8 cellular contexts compared by ENCODE assay signal in genomic region chr15:99961011-99961441, GRCh38.
DNase-seq lines count a peak whose midpoint lies in the region; ATAC-seq and TF ChIP-seq lines count a peak whose summit lies in the region.

No MANE protein-coding gene starts in this region.

- no peak overlapping the region for H3K4me3 Mint-ChIP-seq in activated CD8-positive, alpha-beta T cell treated with anti-CD3 and anti-CD28 coated beads for 36 hours
- no peak overlapping the region for H3K4me3 Mint-ChIP-seq in activated CD8-positive, alpha-beta T cell treated with anti-CD3 and anti-CD28 coated beads, Interleukin-2, amount 10 ng/mL, durations not matched to agents 7 days and 5 days

- no peaks in the 10 kb centered on the region for H3K9me3 Mint-ChIP-seq in activated CD8-positive, alpha-beta T cell treated with anti-CD3 and anti-CD28 coated beads for 36 hours
- no peaks in the 10 kb centered on the region for H3K9me3 Mint-ChIP-seq in activated CD8-positive, alpha-beta T cell treated with anti-CD3 and anti-CD28 coated beads, Interleukin-2, amount 10 ng/mL, durations not matched to agents 7 days and 5 days (ENCODE audit: insufficient read depth)

- ATAC-seq in activated CD8-positive, alpha-beta T cell treated with anti-CD3 and anti-CD28 coated beads for 36 hours: peak; percentile 55
- ATAC-seq in activated CD8-positive, alpha-beta T cell treated with anti-CD3 and anti-CD28 coated beads, Interleukin-2, amount 10 ng/mL, durations not matched to agents 7 days and 5 days: no peak
- peak; percentile 41 to 63 for ATAC-seq in left cardiac atrium

- intact Hi-C loops in activated CD8-positive, alpha-beta T cell treated with anti-CD3 and anti-CD28 coated beads for 36 hours (cut with micrococcal nuclease): no loop called here
- intact Hi-C loops in left cardiac atrium (cut with DNase I): loop anchor here (5.0 to 10.0 kb wide), 3 partner anchors 84 to 376 kb away; no protein-coding TSS in a partner anchor

- H3K27ac Mint-ChIP-seq in activated CD8-positive, alpha-beta T cell treated with anti-CD3 and anti-CD28 coated beads for 36 hours: no peak overlapping the region
- no peak overlapping the region for H3K27ac Mint-ChIP-seq in activated CD8-positive, alpha-beta T cell treated with anti-CD3 and anti-CD28 coated beads, Interleukin-2, amount 10 ng/mL, durations not matched to agents 7 days and 5 days

- peak; percentile 56 for DNase-seq in activated CD8-positive, alpha-beta T cell treated with anti-CD3 and anti-CD28 coated beads for 36 hours
- DNase-seq in activated CD8-positive, alpha-beta T cell treated with anti-CD3 and anti-CD28 coated beads, Interleukin-2, amount 10 ng/mL, durations not matched to agents 7 days and 5 days: no peak
- DNase-seq in activated CD8-positive, alpha-beta memory T cell treated with anti-CD3 and anti-CD28 coated beads for 24 hours: peak; percentile 54
- peak; percentile 45 for DNase-seq in left cardiac atrium
- peak; percentile 8 for DNase-seq in stimulated activated CD4-positive, alpha-beta T cell treated with anti-CD3 and anti-CD28 coated beads, Interleukin-2, amount 100 ng/mL, for 4 hours (ENCODE audit: low read depth)
- no peak for DNase-seq in HuH-7.5 (ENCODE audit: low spot score)
- no peak for DNase-seq in NCI-H2171 (lab: John Stamatoyannopoulos, UW)
- DNase-seq in AML-193 (lab: John Stamatoyannopoulos, UW): no peak

- H3K36me3 Mint-ChIP-seq in activated CD8-positive, alpha-beta T cell treated with anti-CD3 and anti-CD28 coated beads for 36 hours (ENCODE audit: low read depth): no peaks in the 10 kb centered on the region
- H3K36me3 Mint-ChIP-seq in activated CD8-positive, alpha-beta T cell treated with anti-CD3 and anti-CD28 coated beads, Interleukin-2, amount 10 ng/mL, durations not matched to agents 7 days and 5 days (ENCODE audit: low read depth): no peaks in the 10 kb centered on the region

- peak; percentile 33 for TF ChIP-seq CTCF in activated CD8-positive, alpha-beta T cell treated with anti-CD3 and anti-CD28 coated beads for 36 hours (IDR thresholded peaks at IDR 0.05)

- H3K27me3 Mint-ChIP-seq in activated CD8-positive, alpha-beta T cell treated with anti-CD3 and anti-CD28 coated beads for 36 hours: peaks cover 3% of the 10 kb centered on the region
- H3K27me3 Mint-ChIP-seq in activated CD8-positive, alpha-beta T cell treated with anti-CD3 and anti-CD28 coated beads, Interleukin-2, amount 10 ng/mL, durations not matched to agents 7 days and 5 days (ENCODE audit: low read depth): peaks cover 4% of the 10 kb centered on the region

- POLR2A ChIA-PET in activated CD8-positive, alpha-beta T cell treated with anti-CD3 and anti-CD28 coated beads for 36 hours (lab: Charles Lee): no interaction called here
- POLR2A ChIA-PET in activated CD8-positive, alpha-beta T cell treated with anti-CD3 and anti-CD28 coated beads, Interleukin-2, amount 10 ng/mL, durations not matched to agents 7 days and 5 days (lab: Charles Lee): no interaction called here

- CTCF ChIA-PET in activated CD8-positive, alpha-beta T cell treated with anti-CD3 and anti-CD28 coated beads for 36 hours (lab: Charles Lee): interaction anchor here (0.7 to 1.4 kb wide), 3 partner anchors 39 to 379 kb away, joined by 3 to 8 read pairs (median 3); no protein-coding TSS in a partner anchor
- CTCF ChIA-PET in activated CD8-positive, alpha-beta T cell treated with anti-CD3 and anti-CD28 coated beads, Interleukin-2, amount 10 ng/mL, durations not matched to agents 7 days and 5 days (lab: Charles Lee): interaction anchor here (2.7 kb wide), 1 partner anchor 378 kb away, joined by 12 read pairs; no protein-coding TSS in a partner anchor

- peaks cover 7% of the 10 kb centered on the region for H3K4me1 Mint-ChIP-seq in activated CD8-positive, alpha-beta T cell treated with anti-CD3 and anti-CD28 coated beads for 36 hours (ENCODE audit: low read depth)
- no peaks in the 10 kb centered on the region for H3K4me1 Mint-ChIP-seq in activated CD8-positive, alpha-beta T cell treated with anti-CD3 and anti-CD28 coated beads, Interleukin-2, amount 10 ng/mL, durations not matched to agents 7 days and 5 days (ENCODE audit: low read depth)

Comparison
In these comparisons a context has a peak if more than half of its experiments do, and no peak if none do; other contexts are left out.
1. DNase-seq: peak in activated CD8-positive, alpha-beta T cell treated with anti-CD3 and anti-CD28 coated beads for 36 hours (single experiment), activated CD8-positive, alpha-beta memory T cell treated with anti-CD3 and anti-CD28 coated beads for 24 hours (single experiment), left cardiac atrium (single experiment) and stimulated activated CD4-positive, alpha-beta T cell treated with anti-CD3 and anti-CD28 coated beads, Interleukin-2, amount 100 ng/mL, for 4 hours (single experiment); none in activated CD8-positive, alpha-beta T cell treated with anti-CD3 and anti-CD28 coated beads, Interleukin-2, amount 10 ng/mL, durations not matched to agents 7 days and 5 days (single experiment), HuH-7.5 (single experiment), NCI-H2171 (single experiment) and AML-193 (0 of 2).